31 cellular contexts compared by ENCODE assay signal in the genomic region with DNA sequence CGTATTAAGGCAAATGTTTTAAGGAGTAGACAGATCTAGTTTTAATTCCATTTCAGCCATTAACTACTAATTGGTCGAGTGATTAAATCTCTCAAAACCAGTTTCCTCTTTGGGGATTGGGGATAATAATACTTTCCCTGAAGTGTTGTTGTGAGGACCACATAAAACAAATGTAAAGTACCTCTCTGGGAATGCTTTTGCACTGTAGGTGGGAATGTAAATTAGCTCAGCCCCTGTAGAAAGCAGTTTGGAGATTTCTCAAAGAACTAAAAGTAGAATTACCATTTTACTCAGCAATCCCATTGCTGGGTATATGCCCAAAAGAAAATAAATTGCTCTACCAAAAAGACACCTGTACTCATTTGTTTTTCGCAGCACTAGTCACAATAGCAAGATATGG. TPM values are rescaled to one million over a fixed set of nuclear protein-coding genes. Genes with fewer than 3 reads are reported as not detected.
"Had no signal": no experiment of that assay in that cellular context is flagged by ENCODE, and none has a peak within 500 bp of the region (broad histone marks: within the 10 kb centered on the region; RNA-seq: fewer than 3 reads in every experiment).

No MANE protein-coding gene starts in this region.

- H3K9me3 Mint-ChIP-seq: activated CD4-positive, alpha-beta memory T cell treated with anti-CD3 and anti-CD28 coated beads, Interleukin-2, amount 10 ng/mL, durations not matched to agents 7 days and 5 days; activated CD4-positive, alpha-beta T cell treated with anti-CD3 and anti-CD28 coated beads, Interleukin-2, amount 10 ng/mL, durations not matched to agents 7 days and 5 days; activated T-cell treated with anti-CD3 and anti-CD28 coated beads, Interleukin-2, amount 50 U/mL, for 24 hours; activated T-cell treated with anti-CD3 and anti-CD28 coated beads, Interleukin-2, amount 50 U/mL, for 72 hours; central memory CD8-positive, alpha-beta T cell; dendritic cell treated with granulocyte-macrophage colony-stimulating factor and Interleukin-4, amounts not matched to agents 40 ng/mL and 50 ng/mL, for 4 days; endodermal cell; T-helper 2 cell treated with Interferon-gamma antibody and Interleukin-4, amounts not matched to agents 5 μg/mL and 100 μg/mL, for 36 hours had no signal

- H3K36me3 ChIP-seq: brain microvascular endothelial cell, heart left ventricle, WERI-Rb-1 had no signal

- H3K9me3 ChIP-seq: heart left ventricle had no signal

- H3K27ac ChIP-seq: brain microvascular endothelial cell, coronary artery, dorsolateral prefrontal cortex, heart left ventricle, WERI-Rb-1 had no signal

- H3K27ac Mint-ChIP-seq: activated CD4-positive, alpha-beta memory T cell treated with anti-CD3 and anti-CD28 coated beads, Interleukin-2, amount 10 ng/mL, durations not matched to agents 7 days and 5 days; activated CD4-positive, alpha-beta T cell treated with anti-CD3 and anti-CD28 coated beads, Interleukin-2, amount 10 ng/mL, durations not matched to agents 7 days and 5 days; activated naive CD8-positive, alpha-beta T cell; activated T-cell treated with anti-CD3 and anti-CD28 coated beads, Interleukin-2, amount 50 U/mL, for 24 hours; activated T-cell treated with anti-CD3 and anti-CD28 coated beads, Interleukin-2, amount 50 U/mL, for 72 hours; dendritic cell treated with granulocyte-macrophage colony-stimulating factor and Interleukin-4, amounts not matched to agents 40 ng/mL and 50 ng/mL, for 4 days; endodermal cell; T-helper 17 cell; T-helper 2 cell treated with Interferon-gamma antibody and Interleukin-4, amounts not matched to agents 5 μg/mL and 100 μg/mL, for 36 hours had no signal

- H3K4me3 ChIP-seq: coronary artery, dorsolateral prefrontal cortex, heart left ventricle had no signal

- ATAC-seq: activated T-cell treated with anti-CD3 and anti-CD28 coated beads, Interleukin-2, amount 50 U/mL, for 72 hours; esophagus mucosa; heart left ventricle; T-helper 17 cell had no signal

- H3K4me3 Mint-ChIP-seq: activated CD4-positive, alpha-beta memory T cell treated with anti-CD3 and anti-CD28 coated beads, Interleukin-2, amount 10 ng/mL, durations not matched to agents 7 days and 5 days; activated CD4-positive, alpha-beta T cell treated with anti-CD3 and anti-CD28 coated beads, Interleukin-2, amount 10 ng/mL, durations not matched to agents 7 days and 5 days; activated naive CD8-positive, alpha-beta T cell; activated T-cell treated with anti-CD3 and anti-CD28 coated beads, Interleukin-2, amount 50 U/mL, for 24 hours; activated T-cell treated with anti-CD3 and anti-CD28 coated beads, Interleukin-2, amount 50 U/mL, for 72 hours; central memory CD8-positive, alpha-beta T cell; dendritic cell treated with granulocyte-macrophage colony-stimulating factor and Interleukin-4, amounts not matched to agents 40 ng/mL and 50 ng/mL, for 4 days; endodermal cell; T-helper 17 cell; T-helper 2 cell treated with Interferon-gamma antibody and Interleukin-4, amounts not matched to agents 5 μg/mL and 100 μg/mL, for 36 hours had no signal

- H3K27me3 ChIP-seq: brain microvascular endothelial cell had no signal

- H3K36me3 Mint-ChIP-seq: activated naive CD8-positive, alpha-beta T cell had no signal

- DNase-seq: activated CD4-positive, alpha-beta memory T cell treated with anti-CD3 and anti-CD28 coated beads, Interleukin-2, amount 10 ng/mL, durations not matched to agents 7 days and 5 days; activated CD4-positive, alpha-beta T cell treated with anti-CD3 and anti-CD28 coated beads for 1 hour; activated CD4-positive, alpha-beta T cell treated with anti-CD3 and anti-CD28 coated beads for 4 hours; activated CD4-positive, alpha-beta T cell treated with anti-CD3 and anti-CD28 coated beads, Interleukin-2, amount 10 ng/mL, durations not matched to agents 7 days and 5 days; activated CD4-positive, alpha-beta T cell treated with anti-CD3 and anti-CD28 coated beads, Interleukin-2, amount 50 U/mL, for 4 hours; activated CD4-positive, CD25-positive, alpha-beta regulatory T cell; activated CD8-positive, alpha-beta memory T cell treated with anti-CD3 and anti-CD28 coated beads, Interleukin-2, amount 50 U/mL, for 48 hours; activated effector memory CD4-positive, alpha-beta T cell treated with Interleukin-2 at 50 U/mL for 16 hours; activated gamma-delta T cell treated with Interleukin-2 at 50 U/mL for 16 hours; activated naive CD4-positive, alpha-beta T cell treated with anti-CD3 and anti-CD28 coated beads, Interleukin-2, amount 50 U/mL, for 16 hours; activated naive CD4-positive, alpha-beta T cell treated with Interleukin-2 at 50 U/mL for 16 hours; activated T-cell treated with anti-CD3 and anti-CD28 coated beads for 4 hours; activated T-cell treated with anti-CD3 and anti-CD28 coated beads, Interleukin-2, amount 50 U/mL, for 24 hours; activated T-cell treated with anti-CD3 and anti-CD28 coated beads, Interleukin-2, amount 50 U/mL, for 72 hours; amniotic stem cell; anterior cingulate cortex; brain microvascular endothelial cell; dorsolateral prefrontal cortex; effector memory CD4-positive, alpha-beta T cell; endodermal cell; foreskin fibroblast; heart left ventricle; T-helper 17 cell; T1000; WERI-Rb-1 had no signal

RNA-seq across cellular contexts. Expression of a gene that starts 36.1 kb away (rescaled TPM):
- total RNA-seq: activated CD4-positive, alpha-beta T cell treated with anti-CD3 and anti-CD28 coated beads, Interleukin-2, amount 10 ng/mL, durations not matched to agents 7 days and 5 days had no signal
